10 cellular contexts compared by ENCODE assay signal in genomic region chr12:128365831-128366231, GRCh38.
DNase-seq lines count a peak whose midpoint lies in the region; ATAC-seq, FAIRE-seq and TF ChIP-seq lines count a peak whose summit lies in the region.
"Had no signal": no experiment of that assay in that cellular context is flagged by ENCODE, and none has a peak within 500 bp of the region (broad histone marks: within the 10 kb centered on the region; RNA-seq: fewer than 3 reads in every experiment).

No MANE protein-coding gene starts in this region.

- peaks cover 6 to 50% (median 25%) of the 10 kb centered on the region in 5 donors for H3K27me3 Mint-ChIP-seq in naive thymus-derived CD8-positive, alpha-beta T cell
- H3K27me3 Mint-ChIP-seq in naive thymus-derived CD4-positive, alpha-beta T cell, result peaks cover 9 to 40% (median 27%) of the 10 kb centered on the region in 5 donors

- intact Hi-C loops in kidney (cut with DNase I), result no loop called here
- intact Hi-C loops in naive thymus-derived CD4-positive, alpha-beta T cell (cut with micrococcal nuclease), result no loop called here

- no peak overlapping the region for H3K27ac Mint-ChIP-seq in naive thymus-derived CD8-positive, alpha-beta T cell
- no peak overlapping the region for H3K27ac Mint-ChIP-seq in naive thymus-derived CD4-positive, alpha-beta T cell
- H3K27ac Mint-ChIP-seq: activated naive CD4-positive, alpha-beta T cell treated with anti-CD3 and anti-CD28 coated beads, Interleukin-2, amount 50 U/mL, for 24 hours had no signal

- peak; percentile 1 for DNase-seq in choroid plexus epithelial cell (ENCODE audit: low read depth)
- no peak for DNase-seq in kidney
- DNase-seq in stimulated activated CD4-positive, alpha-beta T cell treated with anti-CD3 and anti-CD28 coated beads, Interleukin-4, amount 100 ng/mL, for 24 hours, result no peak
- DNase-seq in naive thymus-derived CD8-positive, alpha-beta T cell, result no peak
- no peak for DNase-seq in naive thymus-derived CD4-positive, alpha-beta T cell
- DNase-seq: Caco-2 had no signal

- H3K36me3 ChIP-seq in HUES6 (ENCODE audit: control insufficient read depth, insufficient read depth, low read length), result no peaks in the 10 kb centered on the region
- H3K36me3 ChIP-seq in kidney (ENCODE audit: control insufficient read depth in 1 of 2, insufficient read depth in 2 of 2, low read length in 2 of 2), result no peaks in the 10 kb centered on the region
- H3K36me3 ChIP-seq in rectal smooth muscle tissue (ENCODE audit: control insufficient read depth, insufficient read depth, low read length), result no peaks in the 10 kb centered on the region
- H3K36me3 ChIP-seq in naive thymus-derived CD4-positive, alpha-beta T cell (ENCODE audit: control insufficient read depth in 2 of 3, insufficient read depth in 3 of 3, low read length in 3 of 3), result no peaks in the 10 kb centered on the region

- FAIRE-seq in kidney (lab: Jason Lieb, UNC), result no peak

- no peak for ATAC-seq in naive thymus-derived CD8-positive, alpha-beta T cell
- no peak for ATAC-seq in GM21447 (IDR thresholded peaks at IDR 0.05; ENCODE audit: unreplicated experiment)
- ATAC-seq in naive thymus-derived CD4-positive, alpha-beta T cell, result no peak

- H3K4me3 Mint-ChIP-seq in naive thymus-derived CD8-positive, alpha-beta T cell, result peak overlapping the region in 3 of 10 donors; percentile 36 to 43 (median 38)
- peak overlapping the region in 2 of 10 donors; percentile 33 to 41 for H3K4me3 Mint-ChIP-seq in naive thymus-derived CD4-positive, alpha-beta T cell
- H3K4me3 Mint-ChIP-seq: activated naive CD4-positive, alpha-beta T cell treated with anti-CD3 and anti-CD28 coated beads, Interleukin-2, amount 50 U/mL, for 24 hours had no signal

- peak overlapping the region; percentile 48 for H3K9ac ChIP-seq in HUES6 (ENCODE audit: low read length)
- no peak overlapping the region for H3K9ac ChIP-seq in kidney (ENCODE audit: low read length in 2 of 2)
- H3K9ac ChIP-seq in rectal smooth muscle tissue (ENCODE audit: low read length), result no peak overlapping the region

- no peak for TF ChIP-seq CTCF in choroid plexus epithelial cell (conservative IDR thresholded peaks at IDR 0.05; ENCODE audit: low read depth, low read length)
- TF ChIP-seq CTCF in kidney (IDR thresholded peaks at IDR 0.05; ENCODE audit: borderline replicate concordance, extremely low read depth, insufficient read depth), result no peak

- H3K4me1 ChIP-seq in HUES6 (ENCODE audit: control insufficient read depth, insufficient read depth, low read length) (peaks cover 26% of the 10 kb centered on the region), kidney (ENCODE audit: control insufficient read depth in 1 of 2, insufficient read depth in 1 of 2, low read depth in 1 of 2, low read length in 2 of 2) (no peaks in the 10 kb centered on the region), rectal smooth muscle tissue (ENCODE audit: control insufficient read depth, insufficient read depth, low read length) (no peaks in the 10 kb centered on the region)
- no peaks in the 10 kb centered on the region for H3K4me1 ChIP-seq in naive thymus-derived CD4-positive, alpha-beta T cell (ENCODE audit: control insufficient read depth in 2 of 2, insufficient read depth in 2 of 2, low read length in 2 of 2)
- H3K4me1 ChIP-seq: Caco-2 had no signal

- H3K9me3 Mint-ChIP-seq in naive thymus-derived CD8-positive, alpha-beta T cell, result peaks cover 0 to 9% (median 3%) of the 10 kb centered on the region in 9 donors
- H3K9me3 Mint-ChIP-seq in naive thymus-derived CD4-positive, alpha-beta T cell, result peaks cover 0 to 6% (median 0%) of the 10 kb centered on the region in 11 donors
- H3K9me3 Mint-ChIP-seq: activated naive CD4-positive, alpha-beta T cell treated with anti-CD3 and anti-CD28 coated beads, Interleukin-2, amount 50 U/mL, for 24 hours had no signal

- peaks cover 0 to 4% (median 1%) of the 10 kb centered on the region in 4 donors for H3K4me1 Mint-ChIP-seq in naive thymus-derived CD8-positive, alpha-beta T cell
- H3K4me1 Mint-ChIP-seq in naive thymus-derived CD4-positive, alpha-beta T cell, result no peaks in the 10 kb centered on the region
- H3K4me1 Mint-ChIP-seq: activated naive CD4-positive, alpha-beta T cell treated with anti-CD3 and anti-CD28 coated beads, Interleukin-2, amount 50 U/mL, for 24 hours had no signal

- H3K4me3 ChIP-seq in HUES6 (ENCODE audit: low read depth, low read length) (peak overlapping the region; percentile 46), choroid plexus epithelial cell (ENCODE audit: low read depth, low read length) (no peak overlapping the region), kidney (ENCODE audit: low read length in 2 of 2) (peak overlapping the region; percentile 28 to 47), rectal smooth muscle tissue (ENCODE audit: low read length) (peak overlapping the region; percentile 2)
- H3K4me3 ChIP-seq in naive thymus-derived CD4-positive, alpha-beta T cell (ENCODE audit: low read length), result no peak overlapping the region

- no peaks in the 10 kb centered on the region for H3K9me3 ChIP-seq in HUES6 (ENCODE audit: control insufficient read depth, insufficient read depth, low read depth, low read length)
- no peaks in the 10 kb centered on the region for H3K9me3 ChIP-seq in kidney (ENCODE audit: control insufficient read depth in 1 of 2, low read length in 2 of 2)
- no peaks in the 10 kb centered on the region for H3K9me3 ChIP-seq in naive thymus-derived CD4-positive, alpha-beta T cell (ENCODE audit: control insufficient read depth in 2 of 3, low read length in 3 of 3)
- H3K9me3 ChIP-seq: Caco-2 had no signal

- H3K27me3 ChIP-seq in HUES6 (ENCODE audit: control insufficient read depth, insufficient read depth, low read length), result peaks cover 47% of the 10 kb centered on the region
- H3K27me3 ChIP-seq in rectal smooth muscle tissue (ENCODE audit: control insufficient read depth, insufficient read depth, low read length), result peaks cover 3% of the 10 kb centered on the region
- H3K27me3 ChIP-seq in naive thymus-derived CD4-positive, alpha-beta T cell (ENCODE audit: control insufficient read depth in 2 of 2, insufficient read depth in 2 of 2, low read length in 2 of 2), result no peaks in the 10 kb centered on the region

- POLR2A ChIA-PET in naive thymus-derived CD8-positive, alpha-beta T cell (lab: Charles Lee), result no interaction called here
- POLR2A ChIA-PET in naive thymus-derived CD4-positive, alpha-beta T cell (lab: Charles Lee), result no interaction called here

- CTCF ChIA-PET in naive thymus-derived CD4-positive, alpha-beta T cell (lab: Charles Lee), result no interaction called here

- no peak overlapping the region; the same call in 1 of the 2 replicates for H3K27ac ChIP-seq in HUES6 (ENCODE audit: low read depth, low read length)
- no peak overlapping the region for H3K27ac ChIP-seq in kidney (ENCODE audit: low read depth in 2 of 2, low read length in 2 of 2)
- H3K27ac ChIP-seq in rectal smooth muscle tissue (ENCODE audit: low read depth, low read length), result no peak overlapping the region
- H3K27ac ChIP-seq in naive thymus-derived CD4-positive, alpha-beta T cell (ENCODE audit: low read depth, low read length), result no peak overlapping the region

- H3K36me3 Mint-ChIP-seq in naive thymus-derived CD8-positive, alpha-beta T cell, result no peaks in the 10 kb centered on the region
- no peaks in the 10 kb centered on the region for H3K36me3 Mint-ChIP-seq in naive thymus-derived CD4-positive, alpha-beta T cell
- H3K36me3 Mint-ChIP-seq: activated naive CD4-positive, alpha-beta T cell treated with anti-CD3 and anti-CD28 coated beads, Interleukin-2, amount 50 U/mL, for 24 hours had no signal

Comparison
In these comparisons a context has a peak if more than half of its experiments do, and no peak if none do; other contexts are left out.
1. H3K4me3 ChIP-seq: peak in HUES6 (single experiment), kidney (2 of 2) and rectal smooth muscle tissue (single experiment); none in choroid plexus epithelial cell (single experiment) and naive thymus-derived CD4-positive, alpha-beta T cell (single experiment).